ENCODE assay signal across 12 cellular contexts in the genomic region with DNA sequence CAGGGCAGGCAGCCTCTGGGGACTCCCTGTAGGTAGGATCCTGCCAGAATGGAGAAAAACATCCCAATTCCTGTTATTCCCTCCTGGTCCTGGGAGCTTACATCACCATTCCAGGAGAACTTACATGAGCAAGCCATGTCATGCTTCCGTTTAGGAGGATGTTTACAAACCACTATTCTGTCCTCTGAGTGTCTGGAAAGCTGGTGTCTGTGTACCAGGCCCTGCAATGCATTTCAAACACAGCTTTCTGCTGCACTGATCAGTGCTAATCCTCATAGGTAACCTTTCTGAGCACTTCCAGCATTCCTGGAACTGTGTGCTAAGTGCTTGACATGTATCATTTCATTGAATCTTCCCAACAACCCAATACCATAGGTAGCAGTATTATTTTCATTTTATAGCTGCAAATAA. TPM values are rescaled to one million over a fixed set of nuclear protein-coding genes. Genes with fewer than 3 reads are reported as not detected.
DNase-seq lines count a peak whose midpoint lies in the region; ATAC-seq and TF ChIP-seq lines count a peak whose summit lies in the region.
"Had no signal": no experiment of that assay in that cellular context is flagged by ENCODE, and none has a peak within 500 bp of the region (broad histone marks: within the 10 kb centered on the region; RNA-seq: fewer than 3 reads in every experiment).

No MANE protein-coding gene starts in this region.

- 17% methylated on average over 1 of the region's 1 CpG; no CpG with 5 or more reads in 1 of the 2 donors for WGBS in transverse colon (ENCODE audit: low coverage in 1 of 2), 2 donors

- no peaks in the 10 kb centered on the region for H3K27me3 ChIP-seq in transverse colon
- H3K27me3 ChIP-seq in Karpas-422 (ENCODE audit: low read length) = 0 out of 2 replicates have a peak, but pooled peaks cover 2% of the 10 kb centered on the region
- H3K27me3 ChIP-seq: heart left ventricle, pancreas had no signal

- in situ Hi-C loops in transverse colon (cut with MboI; ENCODE audit: low pct_ligation_motif_present in 1 of 4, low pct_unique_long_range_greater_than_20kb in 1 of 4, low sequenced_read_pairs in 3 of 4) = no loop called here

- H3K36me3 ChIP-seq in transverse colon (no peaks in the 10 kb centered on the region), Karpas-422 (ENCODE audit: insufficient read depth, low read length) (no peaks in the 10 kb centered on the region)
- H3K36me3 ChIP-seq: heart left ventricle, pancreas had no signal

- no peak overlapping the region for H3K4me2 ChIP-seq in Karpas-422 (ENCODE audit: low read depth, low read length, poor library complexity, severe bottlenecking)

- H3K27ac ChIP-seq in transverse colon = peak overlapping the region; percentile 9 to 65 (median 49)
- H3K27ac ChIP-seq in Karpas-422 (ENCODE audit: low read length) = no peak overlapping the region
- H3K27ac ChIP-seq: pancreas had no signal

- no peaks in the 10 kb centered on the region for H4K20me1 ChIP-seq in Karpas-422 (ENCODE audit: insufficient read depth, low read depth, low read length)

- DNase-seq in NCI-H82 (lab: John Stamatoyannopoulos, UW) (peak; percentile 42), NCI-H82 treated with DMSO at 0.1 percent for 48 hours (lab: John Stamatoyannopoulos, UW; ENCODE audit: unreplicated experiment) (no peak), amniotic epithelial cell (ENCODE audit: low read depth) (peak; percentile 47), left colon (no peak), transverse colon (no peak), Karpas-422 (no peak)
- DNase-seq in natural killer cell treated with Interleukin-12 subunit alpha and Interleukin-12 subunit beta and Interleukin-15 and Interleukin-18, amount 100 ng/mL, for 72 hours (ENCODE audit: low spot score) = no peak
- DNase-seq in stimulated activated CD4-positive, alpha-beta T cell treated with anti-CD3 and anti-CD28 coated beads, Interleukin-4, amount 100 ng/mL, for 4 hours = no peak
- DNase-seq: activated CD4-positive, CD25-positive, alpha-beta regulatory T cell treated with anti-CD3 and anti-CD28 coated beads, Interleukin-2, amount 50 U/mL, for 72 hours; NCI-H526 treated with DMSO at 0.1 percent for 48 hours had no signal

- H2AFZ ChIP-seq in Karpas-422 (ENCODE audit: low read length) = no peak overlapping the region

- TF ChIP-seq POLR2A in transverse colon (IDR thresholded peaks at IDR 0.05) = no peak

- H3K36me3 Mint-ChIP-seq in natural killer cell treated with Interleukin-12 subunit alpha and Interleukin-12 subunit beta and Interleukin-15 and Interleukin-18, amount 100 ng/mL, for 72 hours = no peaks in the 10 kb centered on the region

- H3K79me2 ChIP-seq in Karpas-422 (ENCODE audit: low read length) = no peaks in the 10 kb centered on the region

- intact Hi-C loops in left colon (cut with DNase I, micrococcal nuclease) (no loop called here), transverse colon (cut with DNase I; ENCODE audit: low total_unique reads) (no loop called here)

- no peak for TF ChIP-seq EP300 in transverse colon (IDR thresholded peaks at IDR 0.05; ENCODE audit: low read depth)

- peaks cover 20 to 29% of the 10 kb centered on the region in 2 donors for H3K4me1 Mint-ChIP-seq in natural killer cell treated with Interleukin-12 subunit alpha and Interleukin-12 subunit beta and Interleukin-15 and Interleukin-18, amount 100 ng/mL, for 72 hours (ENCODE audit: low read depth in 2 of 2)

- H3K4me1 ChIP-seq in transverse colon (peaks cover 8 to 29% (median 18%) of the 10 kb centered on the region in 4 donors), Karpas-422 (ENCODE audit: low read length) (peaks cover under 1% of the 10 kb centered on the region)

- TF ChIP-seq CTCF in transverse colon (IDR thresholded peaks at IDR 0.05) = no peak

- H3K9ac ChIP-seq in Karpas-422 (ENCODE audit: low read length) = no peak overlapping the region

- H3K9me2 ChIP-seq in Karpas-422 (replicated peaks; ENCODE audit: insufficient read depth, low read length) = no peaks in the 10 kb centered on the region

- no peak overlapping the region for H3K4me3 ChIP-seq in transverse colon
- H3K4me3 ChIP-seq in Karpas-422 (ENCODE audit: low read length) = no peak overlapping the region
- H3K4me3 ChIP-seq: pancreas had no signal

- peak; percentile 25 for ATAC-seq in left colon
- ATAC-seq in natural killer cell treated with Interleukin-12 subunit alpha and Interleukin-12 subunit beta and Interleukin-15 and Interleukin-18, amount 100 ng/mL, for 72 hours = no peak

- H3K27ac Mint-ChIP-seq in natural killer cell treated with Interleukin-12 subunit alpha and Interleukin-12 subunit beta and Interleukin-15 and Interleukin-18, amount 100 ng/mL, for 72 hours = no peak overlapping the region

- no peaks in the 10 kb centered on the region for H3K9me3 ChIP-seq in transverse colon
- H3K9me3 ChIP-seq in Karpas-422 (ENCODE audit: low read length) = no peaks in the 10 kb centered on the region
- H3K9me3 ChIP-seq: heart left ventricle, pancreas had no signal

- peaks cover 0 to 6% of the 10 kb centered on the region in 2 donors for H3K27me3 Mint-ChIP-seq in natural killer cell treated with Interleukin-12 subunit alpha and Interleukin-12 subunit beta and Interleukin-15 and Interleukin-18, amount 100 ng/mL, for 72 hours

- H3K4me3 Mint-ChIP-seq in natural killer cell treated with Interleukin-12 subunit alpha and Interleukin-12 subunit beta and Interleukin-15 and Interleukin-18, amount 100 ng/mL, for 72 hours = no peak overlapping the region

- H3K9me3 Mint-ChIP-seq in natural killer cell treated with Interleukin-12 subunit alpha and Interleukin-12 subunit beta and Interleukin-15 and Interleukin-18, amount 100 ng/mL, for 72 hours = peaks cover 3% of the 10 kb centered on the region

RNA-seq across cellular contexts. Expression of a gene that starts 19.8 kb away (rescaled TPM):
- total RNA-seq in left colon (1 to 10 TPM; 1.9 to 2.6 TPM), transverse colon (1 to 10 TPM in 2 of 4 donors, not detected in 2; 1.1 to 2.5 TPM)
- total RNA-seq in natural killer cell treated with Interleukin-12 subunit alpha and Interleukin-12 subunit beta and Interleukin-15 and Interleukin-18, amount 100 ng/mL, for 72 hours = 1 to 10 TPM; 1.2 to 2.8 TPM
- 0.32 and 0.71 TPM in 2 replicates for total RNA-seq in Karpas-422 (2014; rRNA removed; shearing (Covaris generic); ENCODE audit: low replicate concordance)

Comparison
In these comparisons a context has a peak if more than half of its experiments do, and no peak if none do; other contexts are left out.
1. DNase-seq: peak in NCI-H82 (single experiment) and amniotic epithelial cell (single experiment); none in NCI-H82 treated with DMSO at 0.1 percent for 48 hours (single experiment), left colon (0 of 2), transverse colon (single experiment), natural killer cell treated with Interleukin-12 subunit alpha and Interleukin-12 subunit beta and Interleukin-15 and Interleukin-18, amount 100 ng/mL, for 72 hours (single experiment), stimulated activated CD4-positive, alpha-beta T cell treated with anti-CD3 and anti-CD28 coated beads, Interleukin-4, amount 100 ng/mL, for 4 hours (0 of 2) and Karpas-422 (single experiment).